9 cellular contexts compared by ENCODE assay signal in the genomic region with DNA sequence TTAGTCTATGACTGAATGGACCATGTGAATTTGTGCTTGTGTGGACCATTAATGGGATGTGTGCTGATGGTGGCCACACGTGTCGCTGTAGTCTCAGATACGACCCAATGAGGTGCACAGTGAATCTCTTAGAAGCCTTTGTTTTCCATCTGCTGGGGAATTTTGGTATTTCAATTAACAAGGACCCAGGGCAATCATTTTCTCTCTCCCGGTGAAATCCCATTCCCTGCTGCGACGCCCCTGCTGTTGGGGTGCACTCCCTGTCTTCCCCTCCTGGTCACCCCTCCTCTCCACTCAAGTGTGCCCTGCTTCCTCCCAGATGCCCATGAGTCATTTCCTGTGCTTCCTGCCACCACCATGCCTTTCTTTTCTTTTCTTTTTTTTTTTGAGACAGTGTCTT. TPM values are rescaled to one million over a fixed set of nuclear protein-coding genes. Genes with fewer than 3 reads are reported as not detected.
A peak's percentile ranks its signal among the peaks of the same experiment; 100 is the strongest.
DNase-seq lines count a peak whose midpoint lies in the region; ATAC-seq, FAIRE-seq and TF ChIP-seq lines count a peak whose summit lies in the region.
"Had no signal": no experiment of that assay in that cellular context is flagged by ENCODE, and none has a peak within 500 bp of the region (broad histone marks: within the 10 kb centered on the region; RNA-seq: fewer than 3 reads in every experiment).

No MANE protein-coding gene starts in this region.

- BruUV-seq in endothelial cell of umbilical vein (replicated peaks; lab: Mats Ljungman, UMichigan), result no TSS peak

- no peaks in the 10 kb centered on the region for H3K9me1 ChIP-seq in endothelial cell of umbilical vein (replicated peaks; ENCODE audit: control insufficient read depth, extremely low read depth, insufficient read depth, low read length)

- peak; percentile 63 to 64 for DNase-seq in AML-193 (lab: John Stamatoyannopoulos, UW)
- DNase-seq in H54 (ENCODE audit: insufficient read length, low spot score), result peak; percentile 61
- DNase-seq in NOMO-1 (lab: John Stamatoyannopoulos, UW; ENCODE audit: unreplicated experiment in 2 of 2), result peak; percentile 69 to 81
- DNase-seq in endothelial cell of umbilical vein (ENCODE audit: low read depth, low spot score), result peak; percentile 17
- DNase-seq in small intestine, result no peak
- no peak for DNase-seq in OCI-M2 (lab: John Stamatoyannopoulos, UW; ENCODE audit: unreplicated experiment)
- DNase-seq: dorsolateral prefrontal cortex had no signal

- no peaks in the 10 kb centered on the region for H3K79me2 ChIP-seq in endothelial cell of umbilical vein (ENCODE audit: control insufficient read depth, insufficient read depth, low read length)

- H3K4me2 ChIP-seq in endothelial cell of umbilical vein (ENCODE audit: insufficient read depth, low read length), result no peak overlapping the region

- H3K9me3 ChIP-seq in endothelial cell of umbilical vein (replicated peaks; ENCODE audit: control insufficient read depth, insufficient read depth, low read length), result no peaks in the 10 kb centered on the region
- H3K9me3 ChIP-seq in small intestine (ENCODE audit: control insufficient read depth, low read depth), result no peaks in the 10 kb centered on the region

- POLR2A ChIA-PET in endothelial cell of umbilical vein (lab: Charles Lee), result no interaction called here

- TF ChIP-seq CTCF in endothelial cell of umbilical vein (IDR thresholded peaks at IDR 0.05; ENCODE audit: extremely low read depth in 1 of 2, insufficient read depth in 1 of 2, low read depth in 1 of 2, low read length in 2 of 2), result no peak

- H4K20me1 ChIP-seq in endothelial cell of umbilical vein (replicated peaks; ENCODE audit: control insufficient read depth, extremely low read depth, insufficient read depth, low read length), result no peaks in the 10 kb centered on the region

- TF ChIP-seq POLR2A in H54 (IDR thresholded peaks at IDR 0.05; ENCODE audit: low read depth, low read length) (no peak), endothelial cell of umbilical vein (IDR thresholded peaks at IDR 0.05; ENCODE audit: low read depth, low read length) (no peak)

- FAIRE-seq in H54 (lab: Jason Lieb, UNC) (no peak), endothelial cell of umbilical vein (lab: Jason Lieb, UNC) (no peak), small intestine (lab: Jason Lieb, UNC) (no peak)

- H3K27me3 ChIP-seq in endothelial cell of umbilical vein (ENCODE audit: control insufficient read depth in 2 of 2, insufficient read depth in 2 of 2, low read length in 2 of 2) (no peaks in the 10 kb centered on the region), small intestine (ENCODE audit: control insufficient read depth in 2 of 2, insufficient read depth in 2 of 2, low read length in 2 of 2) (no peaks in the 10 kb centered on the region)
- H3K27me3 ChIP-seq: dorsolateral prefrontal cortex had no signal

- 73 to 85% (median 80%) methylated on average over 6 of the region's 6 CpGs for WGBS in small intestine, 3 donors

- intact Hi-C loops in endothelial cell of umbilical vein (cut with micrococcal nuclease), result no loop called here

- H3K36me3 ChIP-seq in endothelial cell of umbilical vein (ENCODE audit: control insufficient read depth in 2 of 2, extremely low read depth in 1 of 2, insufficient read depth in 2 of 2, low read length in 2 of 2) (no peaks in the 10 kb centered on the region), small intestine (ENCODE audit: control insufficient read depth in 2 of 2, insufficient read depth in 2 of 2, low read length in 2 of 2) (no peaks in the 10 kb centered on the region)

- no peak overlapping the region for H3K9ac ChIP-seq in endothelial cell of umbilical vein (replicated peaks; ENCODE audit: extremely low read depth, insufficient read depth, low read length)

- no peak for ATAC-seq in HG03521 (IDR thresholded peaks at IDR 0.05; ENCODE audit: unreplicated experiment)
- ATAC-seq in HG02870 (IDR thresholded peaks at IDR 0.05; ENCODE audit: unreplicated experiment), result no peak

- H3K4me3 ChIP-seq in endothelial cell of umbilical vein (replicated peaks in 1 of 3; ENCODE audit: insufficient read depth in 1 of 3, low read depth in 1 of 3, low read length in 3 of 3) (no peak overlapping the region), small intestine (ENCODE audit: low read depth in 1 of 2, low read length in 2 of 2) (no peak overlapping the region)
- H3K4me3 ChIP-seq: dorsolateral prefrontal cortex had no signal

- no peak overlapping the region for H2AFZ ChIP-seq in endothelial cell of umbilical vein (ENCODE audit: low read depth, low read length)

- H3K27ac ChIP-seq in endothelial cell of umbilical vein (ENCODE audit: insufficient read depth, low read depth, low read length) (no peak overlapping the region), small intestine (ENCODE audit: low read depth in 1 of 2, low read length in 1 of 2) (no peak overlapping the region)
- H3K27ac ChIP-seq: dorsolateral prefrontal cortex had no signal

- H3K4me1 ChIP-seq in endothelial cell of umbilical vein (ENCODE audit: control insufficient read depth, extremely low read depth, insufficient read depth, low read length), result peaks cover 5% of the 10 kb centered on the region
- H3K4me1 ChIP-seq in small intestine (ENCODE audit: control insufficient read depth in 2 of 2, insufficient read depth in 1 of 2, low read depth in 1 of 2, low read length in 1 of 2), result no peaks in the 10 kb centered on the region

- CTCF ChIA-PET in endothelial cell of umbilical vein (lab: Charles Lee), result no interaction called here

- dilution Hi-C loops in endothelial cell of umbilical vein (cut with MboI; ENCODE audit: extremely low pct_ligation_motif_present, low sequenced_read_pairs), result no loop called here

TF ChIP-seq in endothelial cell of umbilical vein, 7 proteins besides CTCF, POLR2A, EP300 and RAD21:
- TF ChIP-seq POLR2AphosphoS5 (IDR thresholded peaks at IDR 0.05; ENCODE audit: insufficient read depth, low read depth, low read length), result no peak

RNA-seq across cellular contexts. Expression of gene EBLN2, which starts 32.7 kb away (rescaled TPM):
- total RNA-seq in endothelial cell of umbilical vein, result 7.3 and 7.7 TPM in 2 replicates
- polyA plus RNA-seq in endothelial cell of umbilical vein, result 2.5 and 2.8 TPM in 2 replicates
- 0.19 and 0.75 TPM in 2 replicates for polyA plus RNA-seq in endothelial cell of umbilical vein (2011; cell fraction: cytosol; rRNA removed)
- 15.0 and 19.9 TPM in 2 replicates for polyA plus RNA-seq in endothelial cell of umbilical vein (2011; cell fraction: nucleus; rRNA removed)
- polyA plus RNA-seq in endothelial cell of umbilical vein (2012), result 1.6 and 2.4 TPM in 2 replicates
- polyA minus RNA-seq in endothelial cell of umbilical vein, result 9.8 and 14.0 TPM in 2 replicates
- polyA minus RNA-seq in endothelial cell of umbilical vein (2011; cell fraction: cytosol; rRNA and poly(A)+ RNA removed), result 1.3 TPM
- 21.2 and 27.0 TPM in 2 replicates for polyA minus RNA-seq in endothelial cell of umbilical vein (2011; cell fraction: nucleus; rRNA and poly(A)+ RNA removed)
- polyA plus RNA-seq in small intestine, result under 1 TPM in 1 of 3 donors, not detected in 2; 0.43 TPM

Comparison
In these comparisons a context has a peak if more than half of its experiments do, and no peak if none do; other contexts are left out.
1. DNase-seq: peak in AML-193 (2 of 2), H54 (single experiment), NOMO-1 (2 of 2) and endothelial cell of umbilical vein (single experiment); none in small intestine (single experiment) and OCI-M2 (single experiment).